ENCODE assay signal across 1 cellular context in genomic region chr3:9249273-9250192, GRCh38.
TF ChIP-seq lines count a peak whose summit lies in the region.

Gene SRGAP3, minus strand, starts transcription at chr3:9249646. Its CDS starts 695 bp downstream, at chr3:9248951.

TF ChIP-seq in HEK293, 187 proteins besides CTCF, POLR2A, EP300 and RAD21 (continued from another document):
- TF ChIP-seq, protein P1, sequence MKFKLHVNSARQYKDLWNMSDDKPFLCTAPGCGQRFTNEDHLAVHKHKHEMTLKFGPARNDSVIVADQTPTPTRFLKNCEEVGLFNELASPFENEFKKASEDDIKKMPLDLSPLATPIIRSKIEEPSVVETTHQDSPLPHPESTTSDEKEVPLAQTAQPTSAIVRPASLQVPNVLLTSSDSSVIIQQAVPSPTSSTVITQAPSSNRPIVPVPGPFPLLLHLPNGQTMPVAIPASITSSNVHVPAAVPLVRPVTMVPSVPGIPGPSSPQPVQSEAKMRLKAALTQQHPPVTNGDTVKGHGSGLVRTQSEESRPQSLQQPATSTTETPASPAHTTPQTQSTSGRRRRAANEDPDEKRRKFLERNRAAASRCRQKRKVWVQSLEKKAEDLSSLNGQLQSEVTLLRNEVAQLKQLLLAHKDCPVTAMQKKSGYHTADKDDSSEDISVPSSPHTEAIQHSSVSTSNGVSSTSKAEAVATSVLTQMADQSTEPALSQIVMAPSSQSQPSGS (tag by site-specific recombination; IDR thresholded peaks at IDR 0.05; ENCODE audit: low read depth) = no peak
- TF ChIP-seq ZNF600 (tag by site-specific recombination; IDR thresholded peaks at IDR 0.05) = peak; percentile 91
- TF ChIP-seq GLIS1 (tag by site-specific recombination; IDR thresholded peaks at IDR 0.05) = peak; percentile 7; the same call in 1 of the 2 replicates
